In genomic region chr1:1776672-1777393, GRCh38 we compare ENCODE assay signal across 8 cellular contexts. TPM values are rescaled to one million over a fixed set of nuclear protein-coding genes. Genes with fewer than 3 reads are reported as not detected.
DNase-seq lines count a peak whose midpoint lies in the region; ATAC-seq and TF ChIP-seq lines count a peak whose summit lies in the region.

No MANE protein-coding gene starts in this region.

- DNase-seq in AG04449 (ENCODE audit: low read depth, low spot score): no peak
- DNase-seq in breast epithelium (ENCODE audit: low spot score in 2 of 2): no peak
- no peak for DNase-seq in midbrain (lab: John Stamatoyannopoulos, UW)
- no peak for DNase-seq in MV-4-11 (lab: John Stamatoyannopoulos, UW)
- no peak for DNase-seq in NCI-H345 treated with DMSO at 0.1 percent for 48 hours (lab: John Stamatoyannopoulos, UW; ENCODE audit: unreplicated experiment)
- DNase-seq in foreskin keratinocyte: no peak

- peak overlapping the region; percentile 82 for H3K4me3 ChIP-seq in AG04449 (ENCODE audit: low read depth, low read length)
- peak overlapping the region; percentile 95 for H3K4me3 ChIP-seq in HUES6 (ENCODE audit: low read depth, low read length)
- peak overlapping the region; percentile 81 to 92 (median 83) for H3K4me3 ChIP-seq in breast epithelium
- peak overlapping the region; percentile 73 to 89 for H3K4me3 ChIP-seq in muscle layer of duodenum (ENCODE audit: low read depth in 1 of 2, low read length in 2 of 2)

- intact Hi-C loops in breast epithelium (cut with DNase I; ENCODE audit: low total_unique reads): no loop called here

- no peaks in the 10 kb centered on the region for H3K9me3 ChIP-seq in HUES6 (ENCODE audit: control insufficient read depth, insufficient read depth, low read depth, low read length)
- no peaks in the 10 kb centered on the region for H3K9me3 ChIP-seq in breast epithelium
- H3K9me3 ChIP-seq in muscle layer of duodenum (ENCODE audit: control insufficient read depth in 1 of 2, low read length in 2 of 2): no peaks in the 10 kb centered on the region

- POLR2A ChIA-PET in AG04449 (lab: Yijun Ruan, JAX): interaction anchor here (0.6 kb wide), 1 partner anchor 117 kb away, joined by 3 read pairs; no protein-coding TSS in a partner anchor

- CTCF ChIA-PET in AG04449 (lab: Yijun Ruan, JAX): interaction anchor here (1.1 to 2.4 kb wide), 6 partner anchors 11 to 132 kb away, joined by 3 to 18 read pairs (median 4); no protein-coding TSS in a partner anchor

- TF ChIP-seq POLR2A in breast epithelium (IDR thresholded peaks at IDR 0.05): no peak

- no peak overlapping the region for H3K27ac ChIP-seq in HUES6 (ENCODE audit: low read depth, low read length)
- peak overlapping the region; percentile 82 to 90 for H3K27ac ChIP-seq in breast epithelium
- H3K27ac ChIP-seq in muscle layer of duodenum (ENCODE audit: low read length): peak overlapping the region; percentile 68
- no peak overlapping the region for H3K27ac ChIP-seq in foreskin keratinocyte

- H3K36me3 ChIP-seq in HUES6 (ENCODE audit: control insufficient read depth, insufficient read depth, low read length) (peaks cover 8% of the 10 kb centered on the region), breast epithelium (no peaks in the 10 kb centered on the region), muscle layer of duodenum (ENCODE audit: control insufficient read depth in 1 of 2, insufficient read depth in 2 of 2, low read length in 2 of 2) (peaks cover 0 to 9% of the 10 kb centered on the region in 2 donors)

- ATAC-seq in foreskin keratinocyte: no peak

- TF ChIP-seq CTCF in AG04449 (IDR thresholded peaks at IDR 0.05; ENCODE audit: insufficient read depth, low read length, missing control alignments) (no peak), breast epithelium (IDR thresholded peaks at IDR 0.05) (no peak), foreskin keratinocyte (conservative IDR thresholded peaks at IDR 0.05) (no peak)

- H3K9ac ChIP-seq in HUES6 (ENCODE audit: low read length): no peak overlapping the region

- H3K4me1 ChIP-seq in HUES6 (ENCODE audit: control insufficient read depth, insufficient read depth, low read length) (peaks cover 41% of the 10 kb centered on the region), breast epithelium (peaks cover 12 to 35% of the 10 kb centered on the region in 2 donors), muscle layer of duodenum (ENCODE audit: control insufficient read depth in 1 of 2, insufficient read depth in 2 of 2, low read length in 2 of 2) (peaks cover 36 to 43% of the 10 kb centered on the region in 2 donors), foreskin keratinocyte (no peaks in the 10 kb centered on the region)

- H3K27me3 ChIP-seq in HUES6 (ENCODE audit: control insufficient read depth, insufficient read depth, low read length) (peaks cover 4% of the 10 kb centered on the region; the same call in 1 of the 2 replicates), breast epithelium (no peaks in the 10 kb centered on the region), muscle layer of duodenum (ENCODE audit: low read depth, low read length) (no peaks in the 10 kb centered on the region), foreskin keratinocyte (no peaks in the 10 kb centered on the region)

RNA-seq across cellular contexts. Expression of gene NADK, which starts 1.4 kb away (rescaled TPM):
- total RNA-seq in breast epithelium (10 to 100 TPM; 71.1 to 89.1 (median 87.4) TPM), foreskin keratinocyte (50.8 and 56.3 TPM in 2 replicates)
- 35.1 and 42.0 TPM in 2 replicates for polyA plus RNA-seq in foreskin keratinocyte

RNA-seq across cellular contexts. Expression of gene CDK11A, which starts 52.7 kb away (rescaled TPM):
- total RNA-seq in breast epithelium: 10 to 100 TPM; 27.8 to 51.8 (median 41.6) TPM
- total RNA-seq in foreskin keratinocyte: 9.8 and 19.5 TPM in 2 replicates
- 13.0 and 25.8 TPM in 2 replicates for polyA plus RNA-seq in foreskin keratinocyte

Comparison
In these comparisons a context has a peak if more than half of its experiments do, and no peak if none do; other contexts are left out.
1. H3K27ac ChIP-seq: peak in breast epithelium (2 of 2) and muscle layer of duodenum (single experiment); none in HUES6 (single experiment) and foreskin keratinocyte (single experiment).
2. Peak in every context shown above with its lines, with median percentiles within 50 percentile points of each other: H3K4me3 ChIP-seq.